Comparison of ENCODE assay signal across 1 cellular context in genomic region chr16:12087901-12088364, GRCh38.
TF ChIP-seq lines count a peak whose summit lies in the region.

No MANE protein-coding gene starts in this region.

TF ChIP-seq in IMR-90, 13 proteins besides CTCF, POLR2A, EP300 and RAD21 (continued from another document):
- no peak for TF ChIP-seq ELK1 (IDR thresholded peaks at IDR 0.05; ENCODE audit: borderline replicate concordance, low read depth, low read length)
- no peak for TF ChIP-seq MAZ (IDR thresholded peaks at IDR 0.05; ENCODE audit: borderline replicate concordance, low read depth, low read length)
- TF ChIP-seq RCOR1 (IDR thresholded peaks at IDR 0.05; ENCODE audit: insufficient replicate concordance, low read length) = no peak
- no peak for TF ChIP-seq MAFK (IDR thresholded peaks at IDR 0.05; ENCODE audit: low read depth, low read length)
TF ChIP-seq in IMR-90: peak in this region for 0.
